Comparison of ENCODE assay signal across 22 cellular contexts in genomic region chr10:85510682-85511081, GRCh38.
A peak's percentile ranks its signal among the peaks of the same experiment; 100 is the strongest.
DNase-seq lines count a peak whose midpoint lies in the region; ATAC-seq, FAIRE-seq and TF ChIP-seq lines count a peak whose summit lies in the region.
"Had no signal": no experiment of that assay in that cellular context is flagged by ENCODE, and none has a peak within 500 bp of the region (broad histone marks: within the 10 kb centered on the region; RNA-seq: fewer than 3 reads in every experiment).

No MANE protein-coding gene starts in this region.

- no peaks in the 10 kb centered on the region for H3K79me2 ChIP-seq in neural cell (replicated peaks; ENCODE audit: insufficient read depth, low read length)

- H4K20me1 ChIP-seq in neural cell (ENCODE audit: insufficient read depth) = no peaks in the 10 kb centered on the region
- H4K20me1 ChIP-seq: BLaER1 had no signal

- no peak for TF ChIP-seq POLR2A in NB4 (IDR thresholded peaks at IDR 0.05; ENCODE audit: extremely low read depth, insufficient read length)

- no peak overlapping the region for H3K9ac ChIP-seq in neural cell (ENCODE audit: low read length)
- H3K9ac ChIP-seq: BLaER1 had no signal

- no peaks in the 10 kb centered on the region for H3K9me2 ChIP-seq in neural cell (ENCODE audit: insufficient read depth, low read length)

- no peak for TF ChIP-seq RAD21 in neural cell (conservative IDR thresholded peaks at IDR 0.05)

- no peak for TF ChIP-seq EP300 in neural cell (conservative IDR thresholded peaks at IDR 0.05; ENCODE audit: poor library complexity, severe bottlenecking)

- no peak for FAIRE-seq in bronchial epithelial cell (lab: Jason Lieb, UNC)
- FAIRE-seq: TTC549 had no signal

- DNase-seq in DMS53 (lab: John Stamatoyannopoulos, UW) = peak; percentile 43
- DNase-seq in DMS53 treated with DMSO at 0.1 percent for 48 hours (lab: John Stamatoyannopoulos, UW; ENCODE audit: unreplicated experiment) = no peak
- peak; percentile 5 for DNase-seq in NB4 (ENCODE audit: low read depth)
- no peak for DNase-seq in bronchial epithelial cell (ENCODE audit: low read depth)
- DNase-seq in MG63 = no peak
- no peak for DNase-seq in NCI-H2227 (lab: John Stamatoyannopoulos, UW; ENCODE audit: unreplicated experiment)
- DNase-seq: activated CD4-positive, alpha-beta T cell treated with anti-CD3 and anti-CD28 coated beads, Interleukin-2, amount 10 ng/mL, durations not matched to agents 24 days and 14 days; activated effector memory CD4-positive, alpha-beta T cell treated with Interleukin-2 at 50 U/mL for 16 hours; activated naive CD8-positive, alpha-beta T cell treated with anti-CD3 and anti-CD28 coated beads, Interleukin-2, amount 50 U/mL, for 24 hours; colonic mucosa; glutamatergic neuron; IMR-90; NCI-H146; right lobe of liver; SHP77; stimulated activated CD4-positive, alpha-beta T cell treated with anti-CD3 and anti-CD28 coated beads, Interleukin-15, amount 100 ng/mL, for 24 hours; T-cell had no signal

- no peak overlapping the region for H3K27ac ChIP-seq in neural cell (ENCODE audit: low read length)
- H3K27ac ChIP-seq: BLaER1, colonic mucosa, right lobe of liver, vagina had no signal

- H3K36me3 ChIP-seq in bronchial epithelial cell (ENCODE audit: control insufficient read depth, insufficient read depth, low read length) (no peaks in the 10 kb centered on the region), neural cell (ENCODE audit: insufficient read depth, low read length) (no peaks in the 10 kb centered on the region), MG63 (no peaks in the 10 kb centered on the region)
- H3K36me3 ChIP-seq: BLaER1, colonic mucosa, right lobe of liver, vagina had no signal

- no peak overlapping the region for H3K4me2 ChIP-seq in neural cell (ENCODE audit: low read length)
- H3K4me2 ChIP-seq: BLaER1 had no signal

- H2AFZ ChIP-seq in neural cell (ENCODE audit: low read depth, low read length) = no peak overlapping the region

- H3K27me3 ChIP-seq in bronchial epithelial cell (ENCODE audit: control insufficient read depth, insufficient read depth, low read length) (no peaks in the 10 kb centered on the region), neural cell (ENCODE audit: insufficient read depth, low read depth, low read length) (no peaks in the 10 kb centered on the region), MG63 (no peaks in the 10 kb centered on the region; the same call in 1 of the 2 replicates)
- H3K27me3 ChIP-seq: BLaER1, colonic mucosa, right lobe of liver, vagina had no signal

- H3K9me3 ChIP-seq in neural cell (ENCODE audit: low read length) (no peaks in the 10 kb centered on the region), MG63 (no peaks in the 10 kb centered on the region)
- H3K9me3 ChIP-seq: BLaER1, colonic mucosa, right lobe of liver, vagina had no signal

- H3F3A ChIP-seq in neural cell (ENCODE audit: insufficient read depth, low read length, poor library complexity, severe bottlenecking) = no peaks in the 10 kb centered on the region

- no peak for ATAC-seq in GM18868 (IDR thresholded peaks at IDR 0.05; ENCODE audit: unreplicated experiment)
- ATAC-seq: activated naive CD8-positive, alpha-beta T cell treated with anti-CD3 and anti-CD28 coated beads, Interleukin-2, amount 50 U/mL, for 24 hours; T-cell had no signal

- TF ChIP-seq CTCF in NB4 (IDR thresholded peaks at IDR 0.05; ENCODE audit: low read depth, low read length) = peak; percentile 29
- peak; percentile 8 for TF ChIP-seq CTCF in bronchial epithelial cell (IDR thresholded peaks at IDR 0.05; ENCODE audit: insufficient read depth, low read length, severe bottlenecking)
- peak; percentile 33 for TF ChIP-seq CTCF in neural cell (IDR thresholded peaks at IDR 0.05; ENCODE audit: poor library complexity, severe bottlenecking)

- no peak overlapping the region for H3K4me3 ChIP-seq in NB4 (ENCODE audit: low read depth, low read length)
- no peak overlapping the region for H3K4me3 ChIP-seq in bronchial epithelial cell (ENCODE audit: low read depth, low read length)
- no peak overlapping the region for H3K4me3 ChIP-seq in neural cell (ENCODE audit: low read length)
- H3K4me3 ChIP-seq in MG63 = no peak overlapping the region
- H3K4me3 ChIP-seq: BLaER1, colonic mucosa, right lobe of liver, vagina had no signal

TF ChIP-seq in neural cell, 6 proteins besides CTCF, POLR2A, EP300 and RAD21:
- TF ChIP-seq SMC3 (conservative IDR thresholded peaks at IDR 0.05; ENCODE audit: poor library complexity) (no peak), MXI1 (conservative IDR thresholded peaks at IDR 0.05; ENCODE audit: poor library complexity, severe bottlenecking) (no peak), TAF1 (IDR thresholded peaks at IDR 0.05; ENCODE audit: low read depth) (no peak), POLR2AphosphoS5 (IDR thresholded peaks at IDR 0.05) (no peak), EZH2 (IDR thresholded peaks at IDR 0.05; ENCODE audit: borderline replicate concordance, insufficient read depth, low read length, poor library complexity, severe bottlenecking) (no peak)
- TF ChIP-seq, protein P1, sequence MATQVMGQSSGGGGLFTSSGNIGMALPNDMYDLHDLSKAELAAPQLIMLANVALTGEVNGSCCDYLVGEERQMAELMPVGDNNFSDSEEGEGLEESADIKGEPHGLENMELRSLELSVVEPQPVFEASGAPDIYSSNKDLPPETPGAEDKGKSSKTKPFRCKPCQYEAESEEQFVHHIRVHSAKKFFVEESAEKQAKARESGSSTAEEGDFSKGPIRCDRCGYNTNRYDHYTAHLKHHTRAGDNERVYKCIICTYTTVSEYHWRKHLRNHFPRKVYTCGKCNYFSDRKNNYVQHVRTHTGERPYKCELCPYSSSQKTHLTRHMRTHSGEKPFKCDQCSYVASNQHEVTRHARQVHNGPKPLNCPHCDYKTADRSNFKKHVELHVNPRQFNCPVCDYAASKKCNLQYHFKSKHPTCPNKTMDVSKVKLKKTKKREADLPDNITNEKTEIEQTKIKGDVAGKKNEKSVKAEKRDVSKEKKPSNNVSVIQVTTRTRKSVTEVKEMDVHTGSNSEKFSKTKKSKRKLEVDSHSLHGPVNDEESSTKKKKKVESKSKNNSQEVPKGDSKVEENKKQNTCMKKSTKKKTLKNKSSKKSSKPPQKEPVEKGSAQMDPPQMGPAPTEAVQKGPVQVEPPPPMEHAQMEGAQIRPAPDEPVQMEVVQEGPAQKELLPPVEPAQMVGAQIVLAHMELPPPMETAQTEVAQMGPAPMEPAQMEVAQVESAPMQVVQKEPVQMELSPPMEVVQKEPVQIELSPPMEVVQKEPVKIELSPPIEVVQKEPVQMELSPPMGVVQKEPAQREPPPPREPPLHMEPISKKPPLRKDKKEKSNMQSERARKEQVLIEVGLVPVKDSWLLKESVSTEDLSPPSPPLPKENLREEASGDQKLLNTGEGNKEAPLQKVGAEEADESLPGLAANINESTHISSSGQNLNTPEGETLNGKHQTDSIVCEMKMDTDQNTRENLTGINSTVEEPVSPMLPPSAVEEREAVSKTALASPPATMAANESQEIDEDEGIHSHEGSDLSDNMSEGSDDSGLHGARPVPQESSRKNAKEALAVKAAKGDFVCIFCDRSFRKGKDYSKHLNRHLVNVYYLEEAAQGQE (IDR thresholded peaks at IDR 0.05; ENCODE audit: borderline replicate concordance) = no peak

Comparison
In these comparisons a context has a peak if more than half of its experiments do, and no peak if none do; other contexts are left out.
1. DNase-seq: peak in DMS53 (single experiment) and NB4 (single experiment); none in DMS53 treated with DMSO at 0.1 percent for 48 hours (single experiment), bronchial epithelial cell (single experiment), MG63 (single experiment) and NCI-H2227 (single experiment).
2. Peak in every context shown above with its lines, with median percentiles within 50 percentile points of each other: CTCF ChIP-seq.